ENCODE assay signal across 1 cellular context in the genomic region with DNA sequence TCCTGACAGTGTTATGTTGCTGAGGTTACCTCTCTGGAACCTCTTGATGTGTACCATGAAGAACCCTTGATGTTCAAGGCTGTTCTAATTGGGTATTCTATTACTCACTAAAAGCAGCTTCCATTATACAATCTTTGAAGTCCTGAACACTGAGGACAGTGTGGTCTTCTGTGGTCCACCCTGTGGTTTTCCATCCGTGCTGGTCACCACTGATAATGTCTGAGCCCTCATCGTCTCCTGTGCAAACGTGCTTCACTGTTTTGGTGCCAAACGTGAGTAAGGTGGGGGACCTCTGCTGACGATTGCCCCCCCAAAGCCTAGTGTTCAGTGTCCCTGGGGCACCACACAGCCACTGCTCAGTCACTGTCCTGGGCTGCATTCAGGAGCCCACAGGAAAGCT.
A peak's percentile ranks its signal among the peaks of the same experiment; 100 is the strongest.
TF ChIP-seq lines count a peak whose summit lies in the region.

No MANE protein-coding gene starts in this region.

TF ChIP-seq in K562, 482 proteins besides CTCF, POLR2A, EP300 and RAD21 (continued from another document):
- TF ChIP-seq, protein P1, sequence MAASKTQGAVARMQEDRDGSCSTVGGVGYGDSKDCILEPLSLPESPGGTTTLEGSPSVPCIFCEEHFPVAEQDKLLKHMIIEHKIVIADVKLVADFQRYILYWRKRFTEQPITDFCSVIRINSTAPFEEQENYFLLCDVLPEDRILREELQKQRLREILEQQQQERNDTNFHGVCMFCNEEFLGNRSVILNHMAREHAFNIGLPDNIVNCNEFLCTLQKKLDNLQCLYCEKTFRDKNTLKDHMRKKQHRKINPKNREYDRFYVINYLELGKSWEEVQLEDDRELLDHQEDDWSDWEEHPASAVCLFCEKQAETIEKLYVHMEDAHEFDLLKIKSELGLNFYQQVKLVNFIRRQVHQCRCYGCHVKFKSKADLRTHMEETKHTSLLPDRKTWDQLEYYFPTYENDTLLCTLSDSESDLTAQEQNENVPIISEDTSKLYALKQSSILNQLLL (CRISPR knock-in tag; IDR thresholded peaks at IDR 0.05; ENCODE audit: borderline replicate concordance), result no peak
- TF ChIP-seq ESRRA (IDR thresholded peaks at IDR 0.05; ENCODE audit: borderline replicate concordance, low read depth), result peak; percentile 68; the same call in 1 of the 2 replicates
- peak; percentile 47 for TF ChIP-seq MEIS2 (IDR thresholded peaks at IDR 0.05; ENCODE audit: partially characterized antibody)
- TF ChIP-seq RCOR1 (IDR thresholded peaks at IDR 0.05; ENCODE audit: borderline replicate concordance in 1 of 2, low read depth in 2 of 2, low read length in 2 of 2), result 0 out of 4 replicates have a peak, but pooled peaks of 1 of the 2 experiments have one; percentile 31
- TF ChIP-seq TAL1 (IDR thresholded peaks at IDR 0.05), result peak; percentile 38; the same call in 1 of the 2 replicates
- TF ChIP-seq ARID1B (IDR thresholded peaks at IDR 0.05), result peak; percentile 49; the same call in 1 of the 2 replicates
- TF ChIP-seq RUNX1 (IDR thresholded peaks at IDR 0.05; ENCODE audit: low read depth), result peak; percentile 85; the same call in 1 of the 2 replicates
- peak; percentile 74 for TF ChIP-seq TEAD4 (IDR thresholded peaks at IDR 0.05; ENCODE audit: low read length)
- no peak for TF ChIP-seq TEAD4 (CRISPR knock-in tag; IDR thresholded peaks at IDR 0.05; ENCODE audit: borderline replicate concordance)
- TF ChIP-seq BHLHE40 (IDR thresholded peaks at IDR 0.05; ENCODE audit: low read length), result peak; percentile 83
- TF ChIP-seq, protein P2, sequence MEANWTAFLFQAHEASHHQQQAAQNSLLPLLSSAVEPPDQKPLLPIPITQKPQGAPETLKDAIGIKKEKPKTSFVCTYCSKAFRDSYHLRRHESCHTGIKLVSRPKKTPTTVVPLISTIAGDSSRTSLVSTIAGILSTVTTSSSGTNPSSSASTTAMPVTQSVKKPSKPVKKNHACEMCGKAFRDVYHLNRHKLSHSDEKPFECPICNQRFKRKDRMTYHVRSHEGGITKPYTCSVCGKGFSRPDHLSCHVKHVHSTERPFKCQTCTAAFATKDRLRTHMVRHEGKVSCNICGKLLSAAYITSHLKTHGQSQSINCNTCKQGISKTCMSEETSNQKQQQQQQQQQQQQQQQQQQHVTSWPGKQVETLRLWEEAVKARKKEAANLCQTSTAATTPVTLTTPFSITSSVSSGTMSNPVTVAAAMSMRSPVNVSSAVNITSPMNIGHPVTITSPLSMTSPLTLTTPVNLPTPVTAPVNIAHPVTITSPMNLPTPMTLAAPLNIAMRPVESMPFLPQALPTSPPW (CRISPR knock-in tag; IDR thresholded peaks at IDR 0.05), result peak; percentile 35; the same call in 1 of the 2 replicates
- TF ChIP-seq, protein P3, sequence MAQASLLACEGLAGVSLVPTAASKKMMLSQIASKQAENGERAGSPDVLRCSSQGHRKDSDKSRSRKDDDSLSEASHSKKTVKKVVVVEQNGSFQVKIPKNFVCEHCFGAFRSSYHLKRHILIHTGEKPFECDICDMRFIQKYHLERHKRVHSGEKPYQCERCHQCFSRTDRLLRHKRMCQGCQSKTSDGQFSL (CRISPR knock-in tag; IDR thresholded peaks at IDR 0.05), result peak; percentile 69; the same call in 1 of the 2 replicates
- TF ChIP-seq, protein P3 (tag; IDR thresholded peaks at IDR 0.05), result no peak
- no peak for TF ChIP-seq THRAP3 (IDR thresholded peaks at IDR 0.05; ENCODE audit: borderline replicate concordance)
- TF ChIP-seq, protein P4, sequence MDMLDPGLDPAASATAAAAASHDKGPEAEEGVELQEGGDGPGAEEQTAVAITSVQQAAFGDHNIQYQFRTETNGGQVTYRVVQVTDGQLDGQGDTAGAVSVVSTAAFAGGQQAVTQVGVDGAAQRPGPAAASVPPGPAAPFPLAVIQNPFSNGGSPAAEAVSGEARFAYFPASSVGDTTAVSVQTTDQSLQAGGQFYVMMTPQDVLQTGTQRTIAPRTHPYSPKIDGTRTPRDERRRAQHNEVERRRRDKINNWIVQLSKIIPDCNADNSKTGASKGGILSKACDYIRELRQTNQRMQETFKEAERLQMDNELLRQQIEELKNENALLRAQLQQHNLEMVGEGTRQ (CRISPR knock-in tag; IDR thresholded peaks at IDR 0.05), result no peak
- no peak for TF ChIP-seq NFRKB (IDR thresholded peaks at IDR 0.05; ENCODE audit: low read depth)
- peak; percentile 85 for TF ChIP-seq TCF3 (CRISPR knock-in tag; IDR thresholded peaks at IDR 0.05)
- TF ChIP-seq CTBP1 (IDR thresholded peaks at IDR 0.05; ENCODE audit: borderline replicate concordance), result peak; percentile 36; the same call in 1 of the 2 replicates
- TF ChIP-seq, protein P5, sequence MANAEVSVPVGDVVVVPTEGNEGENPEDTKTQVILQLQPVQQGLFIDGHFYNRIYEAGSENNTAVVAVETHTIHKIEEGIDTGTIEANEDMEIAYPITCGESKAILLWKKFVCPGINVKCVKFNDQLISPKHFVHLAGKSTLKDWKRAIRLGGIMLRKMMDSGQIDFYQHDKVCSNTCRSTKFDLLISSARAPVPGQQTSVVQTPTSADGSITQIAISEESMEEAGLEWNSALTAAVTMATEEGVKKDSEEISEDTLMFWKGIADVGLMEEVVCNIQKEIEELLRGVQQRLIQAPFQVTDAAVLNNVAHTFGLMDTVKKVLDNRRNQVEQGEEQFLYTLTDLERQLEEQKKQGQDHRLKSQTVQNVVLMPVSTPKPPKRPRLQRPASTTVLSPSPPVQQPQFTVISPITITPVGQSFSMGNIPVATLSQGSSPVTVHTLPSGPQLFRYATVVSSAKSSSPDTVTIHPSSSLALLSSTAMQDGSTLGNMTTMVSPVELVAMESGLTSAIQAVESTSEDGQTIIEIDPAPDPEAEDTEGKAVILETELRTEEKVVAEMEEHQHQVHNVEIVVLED (CRISPR knock-in tag; IDR thresholded peaks at IDR 0.05), result no peak
- TF ChIP-seq, protein P6, sequence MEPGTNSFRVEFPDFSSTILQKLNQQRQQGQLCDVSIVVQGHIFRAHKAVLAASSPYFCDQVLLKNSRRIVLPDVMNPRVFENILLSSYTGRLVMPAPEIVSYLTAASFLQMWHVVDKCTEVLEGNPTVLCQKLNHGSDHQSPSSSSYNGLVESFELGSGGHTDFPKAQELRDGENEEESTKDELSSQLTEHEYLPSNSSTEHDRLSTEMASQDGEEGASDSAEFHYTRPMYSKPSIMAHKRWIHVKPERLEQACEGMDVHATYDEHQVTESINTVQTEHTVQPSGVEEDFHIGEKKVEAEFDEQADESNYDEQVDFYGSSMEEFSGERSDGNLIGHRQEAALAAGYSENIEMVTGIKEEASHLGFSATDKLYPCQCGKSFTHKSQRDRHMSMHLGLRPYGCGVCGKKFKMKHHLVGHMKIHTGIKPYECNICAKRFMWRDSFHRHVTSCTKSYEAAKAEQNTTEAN (CRISPR knock-in tag; IDR thresholded peaks at IDR 0.05), result no peak
- TF ChIP-seq, protein P7, sequence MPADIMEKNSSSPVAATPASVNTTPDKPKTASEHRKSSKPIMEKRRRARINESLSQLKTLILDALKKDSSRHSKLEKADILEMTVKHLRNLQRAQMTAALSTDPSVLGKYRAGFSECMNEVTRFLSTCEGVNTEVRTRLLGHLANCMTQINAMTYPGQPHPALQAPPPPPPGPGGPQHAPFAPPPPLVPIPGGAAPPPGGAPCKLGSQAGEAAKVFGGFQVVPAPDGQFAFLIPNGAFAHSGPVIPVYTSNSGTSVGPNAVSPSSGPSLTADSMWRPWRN (IDR thresholded peaks at IDR 0.05; ENCODE audit: low read depth), result peak; percentile 75; the same call in 1 of the 2 replicates
- peak; percentile 59 for TF ChIP-seq CBFA2T3 (IDR thresholded peaks at IDR 0.05)
- TF ChIP-seq, protein P8, sequence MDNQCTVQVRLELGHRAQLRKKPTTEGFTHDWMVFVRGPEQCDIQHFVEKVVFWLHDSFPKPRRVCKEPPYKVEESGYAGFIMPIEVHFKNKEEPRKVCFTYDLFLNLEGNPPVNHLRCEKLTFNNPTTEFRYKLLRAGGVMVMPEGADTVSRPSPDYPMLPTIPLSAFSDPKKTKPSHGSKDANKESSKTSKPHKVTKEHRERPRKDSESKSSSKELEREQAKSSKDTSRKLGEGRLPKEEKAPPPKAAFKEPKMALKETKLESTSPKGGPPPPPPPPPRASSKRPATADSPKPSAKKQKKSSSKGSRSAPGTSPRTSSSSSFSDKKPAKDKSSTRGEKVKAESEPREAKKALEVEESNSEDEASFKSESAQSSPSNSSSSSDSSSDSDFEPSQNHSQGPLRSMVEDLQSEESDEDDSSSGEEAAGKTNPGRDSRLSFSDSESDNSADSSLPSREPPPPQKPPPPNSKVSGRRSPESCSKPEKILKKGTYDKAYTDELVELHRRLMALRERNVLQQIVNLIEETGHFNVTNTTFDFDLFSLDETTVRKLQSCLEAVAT (IDR thresholded peaks at IDR 0.05), result peak in 1 of 2 experiments; percentile 85; a peak in 2 of 4 replicates
